ENCODE assay signal across 13 cellular contexts in genomic region chr12:28536088-28536487, GRCh38.
A peak's percentile ranks its signal among the peaks of the same experiment; 100 is the strongest.
DNase-seq lines count a peak whose midpoint lies in the region; ATAC-seq and TF ChIP-seq lines count a peak whose summit lies in the region.
"Had no signal": no experiment of that assay in that cellular context is flagged by ENCODE, and none has a peak within 500 bp of the region (broad histone marks: within the 10 kb centered on the region; RNA-seq: fewer than 3 reads in every experiment).

No MANE protein-coding gene starts in this region.

- H3K9me2 ChIP-seq in SK-N-SH, result no peaks in the 10 kb centered on the region

- intact Hi-C loops in spleen (cut with DNase I; ENCODE audit: low total_unique reads), result no loop called here

- TF ChIP-seq EP300 in SK-N-SH (IDR thresholded peaks at IDR 0.05; ENCODE audit: borderline replicate concordance in 1 of 2, low read depth in 1 of 2, low read length in 1 of 2), result 0 out of 4 replicates have a peak, but pooled peaks of 1 of the 2 experiments have one; percentile 10

- H3K9ac ChIP-seq in SK-N-SH, result peak overlapping the region; percentile 11; the same call in 1 of the 2 replicates

- TF ChIP-seq CTCF in SK-N-SH (IDR thresholded peaks at IDR 0.05) (peak; percentile 10; the same call in 1 of the 2 replicates), fibroblast of pulmonary artery (IDR thresholded peaks at IDR 0.05; ENCODE audit: low read length, missing control alignments) (peak; percentile 31), spleen (IDR thresholded peaks at IDR 0.05 in 8 of 11, conservative IDR thresholded peaks at IDR 0.05 in 3 of 11) (no peak)

- no peaks in the 10 kb centered on the region for H4K20me1 ChIP-seq in SK-N-SH (ENCODE audit: insufficient read depth)

- no peaks in the 10 kb centered on the region for H3K79me2 ChIP-seq in ACC112 (ENCODE audit: control insufficient read depth, insufficient read depth, low read length, unreplicated experiment)
- no peaks in the 10 kb centered on the region for H3K79me2 ChIP-seq in SK-N-SH (ENCODE audit: insufficient read depth)

- peak overlapping the region; percentile 10; the same call in 1 of the 2 replicates for H3K4me2 ChIP-seq in SK-N-SH

- 47% methylated on average over 2 of the region's 2 CpGs for WGBS in SK-N-SH (ENCODE audit: low lambda C conversion rate)
- 45 to 74% (median 60%) methylated on average over 2 of the region's 2 CpGs for WGBS in spleen, 5 donors

- H3K9me3 ChIP-seq in SK-N-SH, result no peaks in the 10 kb centered on the region
- no peaks in the 10 kb centered on the region for H3K9me3 ChIP-seq in spleen
- H3K9me3 ChIP-seq: adrenal gland, uterus had no signal

- TF ChIP-seq RAD21 in SK-N-SH (IDR thresholded peaks at IDR 0.05; ENCODE audit: low read length), result no peak

- H2AFZ ChIP-seq in ACC112 (ENCODE audit: low read length, unreplicated experiment), result peak overlapping the region; percentile 19
- peak overlapping the region; percentile 61; the same call in 1 of the 2 replicates for H2AFZ ChIP-seq in SK-N-SH (ENCODE audit: low read depth)

- peak; percentile 88 for DNase-seq in HCEC 1CT
- no peak for DNase-seq in SK-N-SH
- DNase-seq in fibroblast of pulmonary artery (ENCODE audit: low read depth), result peak; percentile 88
- DNase-seq in spleen, result no peak
- no peak for DNase-seq in pons (ENCODE audit: low spot score)
- DNase-seq in HuH-7.5 (ENCODE audit: low spot score), result no peak
- DNase-seq: adrenal gland; immature natural killer cell; NCI-H146; stimulated activated CD8-positive, alpha-beta memory T cell treated with anti-CD3 and anti-CD28 coated beads, Interleukin-4, amount 100 ng/mL, for 48 hours; uterus had no signal

- H3K4me1 ChIP-seq in ACC112 (ENCODE audit: control insufficient read depth, insufficient read depth, low read length, unreplicated experiment), result peaks cover 48% of the 10 kb centered on the region
- peaks cover 0 to 27% of the 10 kb centered on the region in 2 experiments for H3K4me1 ChIP-seq in SK-N-SH (ENCODE audit: control insufficient read depth in 1 of 2, insufficient read depth in 2 of 2, low read depth in 1 of 2, low read length in 1 of 2)
- no peaks in the 10 kb centered on the region for H3K4me1 ChIP-seq in spleen
- H3K4me1 ChIP-seq: uterus had no signal

- CTCF ChIA-PET in SK-N-SH (lab: Yijun Ruan, JAX), result no interaction called here

- peaks cover 24% of the 10 kb centered on the region for H3F3A ChIP-seq in SK-N-SH (replicated peaks; ENCODE audit: insufficient read depth)

- no peak for ATAC-seq in HG03432 (IDR thresholded peaks at IDR 0.05; ENCODE audit: unreplicated experiment)

- TF ChIP-seq POLR2A in spleen (IDR thresholded peaks at IDR 0.05), result no peak

- POLR2A ChIA-PET in SK-N-SH (lab: Yijun Ruan, JAX), result no interaction called here

- no peaks in the 10 kb centered on the region for H3K36me3 ChIP-seq in ACC112 (ENCODE audit: insufficient read depth, low read length)
- no peaks in the 10 kb centered on the region for H3K36me3 ChIP-seq in SK-N-SH (replicated peaks in 1 of 2; ENCODE audit: control insufficient read depth in 1 of 2, insufficient read depth in 2 of 2, low read length in 1 of 2)
- no peaks in the 10 kb centered on the region for H3K36me3 ChIP-seq in spleen
- H3K36me3 ChIP-seq: adrenal gland, uterus had no signal

- H3K27me3 ChIP-seq in ACC112 (ENCODE audit: insufficient read depth, low read length), result no peaks in the 10 kb centered on the region
- H3K27me3 ChIP-seq in SK-N-SH (ENCODE audit: insufficient read depth), result no peaks in the 10 kb centered on the region
- no peaks in the 10 kb centered on the region for H3K27me3 ChIP-seq in spleen (replicated peaks in 1 of 7)
- H3K27me3 ChIP-seq: adrenal gland, uterus had no signal

- peak overlapping the region; percentile 87 for H3K27ac ChIP-seq in ACC112 (ENCODE audit: low read depth, low read length)
- peak overlapping the region; percentile 43 to 73; a peak in 3 of 4 replicates for H3K27ac ChIP-seq in SK-N-SH (ENCODE audit: low read depth in 2 of 2, low read length in 1 of 2)
- no peak overlapping the region for H3K27ac ChIP-seq in spleen
- H3K27ac ChIP-seq: adrenal gland had no signal

- H3K4me3 ChIP-seq in ACC112 (ENCODE audit: low read depth, low read length) (peak overlapping the region; percentile 50), SK-N-SH (ENCODE audit: low read depth in 2 of 2, low read length in 1 of 2) (no peak overlapping the region; a peak in 1 of 4 replicates), fibroblast of pulmonary artery (replicated peaks; ENCODE audit: low read depth, low read length) (no peak overlapping the region), spleen (no peak overlapping the region)
- H3K4me3 ChIP-seq: adrenal gland, uterus had no signal

TF ChIP-seq in SK-N-SH, 30 proteins besides CTCF, POLR2A, EP300 and RAD21:
- TF ChIP-seq FOXM1 (IDR thresholded peaks at IDR 0.05; ENCODE audit: low read depth), result no peak
- TF ChIP-seq JUND (IDR thresholded peaks at IDR 0.05), result peak; percentile 44
- no peak for TF ChIP-seq USF1 (IDR thresholded peaks at IDR 0.05; ENCODE audit: borderline replicate concordance, low read depth)
- no peak for TF ChIP-seq MXI1 (IDR thresholded peaks at IDR 0.05; ENCODE audit: low read depth, low read length)
- no peak for TF ChIP-seq TCF12 (IDR thresholded peaks at IDR 0.05)
- TF ChIP-seq TEAD4 (IDR thresholded peaks at IDR 0.05; ENCODE audit: borderline replicate concordance, insufficient read depth), result peak; percentile 40; the same call in 1 of the 2 replicates
- peak; percentile 17; the same call in 1 of the 2 replicates for TF ChIP-seq FOSL2 (IDR thresholded peaks at IDR 0.05; ENCODE audit: borderline replicate concordance, low read depth)

Comparison
In these comparisons a context has a peak if more than half of its experiments do, and no peak if none do; other contexts are left out.
1. H3K27ac ChIP-seq: peak in ACC112 (single experiment) and SK-N-SH (2 of 2); none in spleen (0 of 8).
2. DNase-seq: peak in HCEC 1CT (single experiment) and fibroblast of pulmonary artery (single experiment); none in SK-N-SH (single experiment), spleen (single experiment), pons (single experiment) and HuH-7.5 (single experiment).
3. CTCF ChIP-seq: peak in SK-N-SH (single experiment) and fibroblast of pulmonary artery (single experiment); none in spleen (0 of 11).